8 cellular contexts compared by ENCODE assay signal in the genomic region with DNA sequence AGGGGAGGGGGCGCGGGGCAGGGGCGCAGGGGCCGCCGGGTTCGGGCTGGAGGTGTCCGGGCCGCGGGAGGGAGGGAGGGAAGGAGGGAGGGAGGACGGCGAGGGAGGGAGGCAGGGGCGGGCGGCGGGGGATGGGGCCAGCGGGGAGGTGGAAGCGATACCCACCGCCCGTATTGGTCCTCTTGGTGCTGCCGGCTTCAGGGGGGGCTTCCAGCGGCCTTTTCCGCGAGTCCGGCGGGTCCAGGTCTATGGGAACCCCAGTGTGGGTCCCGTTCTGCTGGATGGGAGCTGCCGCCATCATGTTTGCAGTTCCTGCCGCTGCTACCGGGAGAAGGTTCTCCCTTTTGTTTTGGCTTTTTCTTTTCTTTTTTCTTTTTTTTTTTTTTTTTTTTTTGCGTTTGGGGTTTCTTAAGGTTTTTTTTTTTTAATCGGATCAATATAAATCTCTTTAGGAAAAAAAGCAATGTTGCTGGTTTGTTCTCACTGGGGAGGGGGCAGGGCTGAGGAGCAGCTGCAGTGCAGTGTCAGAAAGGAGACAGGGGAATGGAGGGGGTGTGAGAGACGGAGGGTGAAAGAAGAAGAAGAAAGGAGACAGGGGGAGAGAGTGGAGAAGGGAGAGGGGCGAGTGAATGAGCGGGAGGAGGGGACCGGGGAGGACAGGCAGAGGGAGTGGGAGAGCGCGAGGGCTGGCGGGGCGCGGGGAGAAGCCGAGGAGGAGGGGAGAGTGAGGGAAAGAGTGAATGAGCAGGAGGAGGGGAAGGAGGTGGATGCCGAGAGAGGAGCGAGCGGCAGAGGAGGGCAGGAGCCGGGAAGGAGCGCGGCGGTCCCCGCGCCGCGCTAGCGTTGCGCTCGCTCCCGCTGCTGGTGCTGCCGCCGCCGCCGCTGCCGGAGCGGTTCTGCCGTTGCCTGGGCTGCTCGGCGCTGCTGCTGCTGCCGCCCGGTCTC. TPM values are rescaled to one million over a fixed set of nuclear protein-coding genes. Genes with fewer than 3 reads are reported as not detected.
DNase-seq lines count a peak whose midpoint lies in the region; ATAC-seq, FAIRE-seq and TF ChIP-seq lines count a peak whose summit lies in the region.

A gene with protein sequence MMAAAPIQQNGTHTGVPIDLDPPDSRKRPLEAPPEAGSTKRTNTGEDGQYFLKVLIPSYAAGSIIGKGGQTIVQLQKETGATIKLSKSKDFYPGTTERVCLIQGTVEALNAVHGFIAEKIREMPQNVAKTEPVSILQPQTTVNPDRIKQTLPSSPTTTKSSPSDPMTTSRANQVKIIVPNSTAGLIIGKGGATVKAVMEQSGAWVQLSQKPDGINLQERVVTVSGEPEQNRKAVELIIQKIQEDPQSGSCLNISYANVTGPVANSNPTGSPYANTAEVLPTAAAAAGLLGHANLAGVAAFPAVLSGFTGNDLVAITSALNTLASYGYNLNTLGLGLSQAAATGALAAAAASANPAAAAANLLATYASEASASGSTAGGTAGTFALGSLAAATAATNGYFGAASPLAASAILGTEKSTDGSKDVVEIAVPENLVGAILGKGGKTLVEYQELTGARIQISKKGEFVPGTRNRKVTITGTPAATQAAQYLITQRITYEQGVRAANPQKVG (minus strand): TSS at position 898 of the 945 bp plus-strand sequence. CDS start 597 bp downstream, at position 301.

- peak within 1 kb of the TSS; percentile 33 for H2AFZ ChIP-seq in HepG2 (ENCODE audit: low read length)

- no peaks in the 10 kb centered on the region for H3K9me3 ChIP-seq in HepG2 (ENCODE audit: low read length)

- in situ Hi-C loops in HepG2 (cut with HindIII; ENCODE audit: extremely low pct_ligation_motif_present, low pct_unique_long_range_greater_than_20kb): no loop called here

- no peak within 1 kb of the TSS for H3K9ac ChIP-seq in HepG2 (ENCODE audit: insufficient read depth, low read depth, low read length)

- BruUV-seq in HepG2 (replicated peaks; lab: Mats Ljungman, UMichigan): no TSS peak

- peaks cover 6% of the 10 kb centered on the region for H3K4me1 ChIP-seq in HepG2 (ENCODE audit: insufficient read depth, low read length)

- WGBS in HepG2 (ENCODE audit: low lambda C conversion rate): 7% methylated on average over 60 of the region's 66 CpGs

- intact Hi-C loops in HepG2 (cut with micrococcal nuclease; ENCODE audit: unreplicated experiment): no loop called here

- DNase-seq in activated CD4-positive, alpha-beta T cell treated with anti-CD3 and anti-CD28 coated beads for 48 hours: peak; percentile 6
- DNase-seq in activated CD4-positive, alpha-beta T cell treated with anti-CD3 and anti-CD28 coated beads for 4 hours: no peak
- DNase-seq in NCI-H510A treated with DMSO at 0.1 percent for 48 hours (lab: John Stamatoyannopoulos, UW) (peak; percentile 80), coronary artery (ENCODE audit: low spot score) (peak; percentile 73), HepG2 (ENCODE audit: low spot score) (no peak), superior temporal gyrus (ENCODE audit: extremely low spot score) (peak; percentile 63), SIG-M5 treated with dmso at 0.1 percent for 504 hours (lab: John Stamatoyannopoulos, UW; ENCODE audit: unreplicated experiment) (no peak), OCI-M2 (lab: John Stamatoyannopoulos, UW; ENCODE audit: unreplicated experiment) (no peak)

- H3K79me2 ChIP-seq in HepG2 (ENCODE audit: insufficient read depth, low read length): no peaks in the 10 kb centered on the region

- H3K4me3 ChIP-seq in coronary artery: peak within 1 kb of the TSS; percentile 88
- H3K4me3 ChIP-seq in HepG2 (replicated peaks in 1 of 3; ENCODE audit: insufficient read depth in 1 of 3, low read depth in 2 of 3, low read length in 3 of 3): peak within 1 kb of the TSS; percentile 49 to 74 (median 72)

- peak; percentile 89 for ATAC-seq in HepG2

- H3K27ac ChIP-seq in coronary artery (peak within 1 kb of the TSS; percentile 90 to 92), HepG2 (ENCODE audit: extremely low read length, insufficient read depth, low read length) (no peak within 1 kb of the TSS)

- no peak for FAIRE-seq in HepG2 (lab: Jason Lieb, UNC)

- POLR2A ChIA-PET in HepG2 (lab: Yijun Ruan, JAX): no interaction called here

- TF ChIP-seq CTCF in coronary artery (IDR thresholded peaks at IDR 0.05) (no peak), HepG2 (CRISPR knock-in tag; IDR thresholded peaks at IDR 0.05) (no peak)

- H4K20me1 ChIP-seq in HepG2 (ENCODE audit: insufficient read depth, low read length): no peaks in the 10 kb centered on the region

- TF ChIP-seq RAD21 in HepG2 (CRISPR knock-in tag; IDR thresholded peaks at IDR 0.05): no peak

- CTCF ChIA-PET in HepG2 (lab: Yijun Ruan, JAX; ENCODE audit: low intra/inter-chr PET ratio, low total read pairs): no interaction called here

- H3K4me2 ChIP-seq in HepG2 (ENCODE audit: low read depth, low read length): peak within 1 kb of the TSS; percentile 82

- no peak for TF ChIP-seq POLR2A in HepG2 (IDR thresholded peaks at IDR 0.05; ENCODE audit: insufficient read depth in 1 of 2, low read depth in 2 of 2, low read length in 2 of 2)

- TF ChIP-seq EP300 in HepG2 (IDR thresholded peaks at IDR 0.05; ENCODE audit: low read depth in 2 of 2, low read length in 2 of 2) (no peak), HepG2 (CRISPR knock-in tag; IDR thresholded peaks at IDR 0.05; ENCODE audit: borderline replicate concordance) (no peak)

- H3K27me3 ChIP-seq in HepG2 (ENCODE audit: control insufficient read depth in 1 of 2, insufficient read depth in 2 of 2, low read length in 2 of 2): peaks cover 0 to 17% of the 10 kb centered on the region in 2 experiments; a peak in 2 of 5 replicates

- H3K36me3 ChIP-seq in HepG2 (replicated peaks in 1 of 2; ENCODE audit: control insufficient read depth in 1 of 2, insufficient read depth in 2 of 2, low read length in 2 of 2): no peaks in the 10 kb centered on the region

TF ChIP-seq in HepG2, 621 proteins besides CTCF, POLR2A, EP300 and RAD21 (continues in another document):
- TF ChIP-seq ZNF224 (CRISPR knock-in tag; IDR thresholded peaks at IDR 0.05): no peak
- no peak for TF ChIP-seq ZNF709 (CRISPR knock-in tag; IDR thresholded peaks at IDR 0.05)
- no peak for TF ChIP-seq ZNF780A (CRISPR knock-in tag; IDR thresholded peaks at IDR 0.05)
- no peak for TF ChIP-seq ZNF383 (CRISPR knock-in tag; IDR thresholded peaks at IDR 0.05; ENCODE audit: borderline replicate concordance)
- no peak for TF ChIP-seq PAX8 (CRISPR knock-in tag; IDR thresholded peaks at IDR 0.05; ENCODE audit: borderline replicate concordance)
- no peak for TF ChIP-seq ZNF629 (CRISPR knock-in tag; conservative IDR thresholded peaks at IDR 0.05)
- TF ChIP-seq POGZ (CRISPR knock-in tag; IDR thresholded peaks at IDR 0.05): no peak
- no peak for TF ChIP-seq ZSCAN29 (CRISPR knock-in tag; conservative IDR thresholded peaks at IDR 0.05)
- peak; percentile 78 for TF ChIP-seq ZNF263 (CRISPR knock-in tag; IDR thresholded peaks at IDR 0.05)

RNA-seq across cellular contexts. Expression of the gene that starts here (rescaled TPM):
- total RNA-seq in HepG2 (2016; rRNA removed; fragmentation: Illumina TruSeq; extraction: Trizol): 0.11 and 0.13 TPM in 2 replicates
- not detected in 2 replicates for total RNA-seq in HepG2 (2016; cell fraction: cytosol; rRNA removed; fragmentation: Illumina TruSeq; extraction: Trizol; ENCODE audit: low read depth)
- not detected in 2 replicates for total RNA-seq in HepG2 (2016; cell fraction: insoluble cytoplasmic fraction; rRNA removed; fragmentation: Illumina TruSeq; extraction: Trizol)
- total RNA-seq in HepG2 (2016; cell fraction: membrane; rRNA removed; fragmentation: Illumina TruSeq; extraction: Trizol): not detected in 2 replicates
- total RNA-seq in HepG2 (2016; cell fraction: nucleus; rRNA removed; fragmentation: Illumina TruSeq; extraction: Trizol): 0.31 and 0.47 TPM in 2 replicates
- polyA plus RNA-seq in HepG2 (2011; rRNA removed): 0.07 and 0.13 TPM in 2 replicates
- 0.08 TPM in 2 replicates for polyA plus RNA-seq in HepG2 (2011; cell fraction: cytosol; rRNA removed)
- 0.23 TPM in 1 of 2 replicates, not detected in the other for polyA plus RNA-seq in HepG2 (2011; cell fraction: nucleus; rRNA removed)
- 0.24 and 0.43 TPM in 2 replicates for polyA plus RNA-seq in HepG2 (2012)
- polyA plus RNA-seq in HepG2 (2016; cell fraction: cytosol; fragmentation: Illumina TruSeq; extraction: Trizol; ENCODE audit: low read depth): 0.18 TPM in 1 of 2 replicates, not detected in the other
- polyA plus RNA-seq in HepG2 (2016; cell fraction: insoluble cytoplasmic fraction; fragmentation: Illumina TruSeq; extraction: Trizol; ENCODE audit: low read depth): 0.13 TPM in 1 of 2 replicates, not detected in the other
- polyA plus RNA-seq in HepG2 (2016; cell fraction: membrane; fragmentation: Illumina TruSeq; extraction: Trizol; ENCODE audit: low read depth): 0.32 TPM in 1 of 2 replicates, not detected in the other
- 0.40 TPM in 1 of 2 replicates, not detected in the other for polyA plus RNA-seq in HepG2 (2016; cell fraction: nucleus; fragmentation: Illumina TruSeq; extraction: Trizol; ENCODE audit: insufficient read depth, low read depth)
- polyA minus RNA-seq in HepG2 (2011; rRNA and poly(A)+ RNA removed; ENCODE audit: low replicate concordance): 0.70 TPM in 1 of 2 replicates, not detected in the other
- polyA minus RNA-seq in HepG2 (2011; cell fraction: cytosol; rRNA and poly(A)+ RNA removed): not detected in 2 replicates
- 0.52 TPM in 1 of 2 replicates, not detected in the other for polyA minus RNA-seq in HepG2 (2011; cell fraction: nucleus; rRNA and poly(A)+ RNA removed)

Comparison
In these comparisons a context has a peak if more than half of its experiments do, and no peak if none do; other contexts are left out.
1. DNase-seq: peak in activated CD4-positive, alpha-beta T cell treated with anti-CD3 and anti-CD28 coated beads for 48 hours (single experiment), NCI-H510A treated with DMSO at 0.1 percent for 48 hours (single experiment), coronary artery (single experiment) and superior temporal gyrus (single experiment); none in activated CD4-positive, alpha-beta T cell treated with anti-CD3 and anti-CD28 coated beads for 4 hours (0 of 2), HepG2 (single experiment), SIG-M5 treated with dmso at 0.1 percent for 504 hours (single experiment) and OCI-M2 (single experiment).
2. Peak in ATAC-seq, H3K4me3 ChIP-seq and H3K4me2 ChIP-seq in HepG2; RNA of the gene not detected or under 1 TPM.